ENCODE assay signal across 29 cellular contexts in genomic region chr1:212177542-212177941, GRCh38.
"Had no signal": no experiment of that assay in that cellular context is flagged by ENCODE, and none has a peak within 500 bp of the region (broad histone marks: within the 10 kb centered on the region; RNA-seq: fewer than 3 reads in every experiment).

No MANE protein-coding gene starts in this region.

- FAIRE-seq: colon, endometrium, endothelial cell of umbilical vein, frontal cortex had no signal

- H3K27ac Mint-ChIP-seq: dendritic cell treated with granulocyte-macrophage colony-stimulating factor and Interleukin-4, amounts not matched to agents 40 ng/mL and 50 ng/mL, for 4 days; effector memory CD8-positive, alpha-beta T cell; endodermal cell had no signal

- H3K4me1 ChIP-seq: colonic mucosa, gastroesophageal sphincter had no signal

- H3K4me1 Mint-ChIP-seq: endodermal cell had no signal

- DNase-seq: colonic mucosa; cortex of kidney; dermis blood vessel endothelial cell; dorsolateral prefrontal cortex; effector CD4-positive, alpha-beta T cell; effector CD8-positive, alpha-beta T cell; effector memory CD4-positive, alpha-beta T cell; effector memory CD8-positive, alpha-beta T cell; endodermal cell; erythroblast; esophagus squamous epithelium; foreskin fibroblast; foreskin keratinocyte; foreskin melanocyte; gastrocnemius medialis; glutamatergic neuron; head of caudate nucleus; heart left ventricle; heart right ventricle had no signal

- H3K27me3 Mint-ChIP-seq: dendritic cell treated with granulocyte-macrophage colony-stimulating factor and Interleukin-4, amounts not matched to agents 40 ng/mL and 50 ng/mL, for 4 days; effector memory CD8-positive, alpha-beta T cell had no signal

- H3K27me3 ChIP-seq: colonic mucosa, dorsolateral prefrontal cortex, esophagus muscularis mucosa, esophagus squamous epithelium, foreskin keratinocyte, gastrocnemius medialis, gastroesophageal sphincter, heart left ventricle, heart right ventricle had no signal

- H3K4me3 ChIP-seq: colonic mucosa, coronary artery, dorsolateral prefrontal cortex, esophagus muscularis mucosa, esophagus squamous epithelium, gastrocnemius medialis, gastroesophageal sphincter, heart left ventricle, heart right ventricle had no signal

- H3K4me3 Mint-ChIP-seq: dendritic cell treated with granulocyte-macrophage colony-stimulating factor and Interleukin-4, amounts not matched to agents 40 ng/mL and 50 ng/mL, for 4 days; effector memory CD8-positive, alpha-beta T cell; endodermal cell had no signal

- H3K9me3 Mint-ChIP-seq: dendritic cell treated with granulocyte-macrophage colony-stimulating factor and Interleukin-4, amounts not matched to agents 40 ng/mL and 50 ng/mL, for 4 days; effector memory CD8-positive, alpha-beta T cell; endodermal cell had no signal

- H3K27ac ChIP-seq: colonic mucosa, coronary artery, dorsolateral prefrontal cortex, epithelial cell of prostate, esophagus muscularis mucosa, foreskin keratinocyte, gastrocnemius medialis, gastroesophageal sphincter, heart left ventricle, heart right ventricle had no signal

- H3K36me3 ChIP-seq: colonic mucosa, esophagus muscularis mucosa, esophagus squamous epithelium, gastrocnemius medialis, gastroesophageal sphincter, heart left ventricle, heart right ventricle had no signal

- ATAC-seq: effector memory CD8-positive, alpha-beta T cell; esophagus mucosa; foreskin keratinocyte; gastrocnemius medialis; gastroesophageal sphincter; heart left ventricle; heart right ventricle had no signal

- H3K9me3 ChIP-seq: colonic mucosa, esophagus muscularis mucosa, esophagus squamous epithelium, gastrocnemius medialis, gastroesophageal sphincter, heart left ventricle, heart right ventricle had no signal
